Comparison of ENCODE assay signal across 1 cellular context in genomic region chr16:56462064-56462796, GRCh38.
TF ChIP-seq lines count a peak whose summit lies in the region.

No MANE protein-coding gene starts in this region.

TF ChIP-seq in SK-N-SH, 30 proteins besides CTCF, POLR2A, EP300 and RAD21:
- TF ChIP-seq IRF3 (IDR thresholded peaks at IDR 0.05; ENCODE audit: low read depth, low read length), result no peak
- no peak for TF ChIP-seq YY1 (IDR thresholded peaks at IDR 0.05; ENCODE audit: low read depth)
- TF ChIP-seq EZH2phosphoT487 (IDR thresholded peaks at IDR 0.05; ENCODE audit: borderline replicate concordance, low read depth), result no peak
- TF ChIP-seq TAF1 (IDR thresholded peaks at IDR 0.05; ENCODE audit: borderline replicate concordance, low read depth, low read length), result no peak
- no peak for TF ChIP-seq PBX3 (IDR thresholded peaks at IDR 0.05)
- no peak for TF ChIP-seq RXRA (IDR thresholded peaks at IDR 0.05; ENCODE audit: borderline replicate concordance, low read depth)
- no peak for TF ChIP-seq ZBTB33 (IDR thresholded peaks at IDR 0.05; ENCODE audit: borderline replicate concordance, low read depth)
- TF ChIP-seq MEF2A (IDR thresholded peaks at IDR 0.05; ENCODE audit: borderline replicate concordance, low read depth), result no peak
- TF ChIP-seq USF2 (IDR thresholded peaks at IDR 0.05; ENCODE audit: borderline replicate concordance, low read depth, low read length), result no peak
- TF ChIP-seq NRF1 (IDR thresholded peaks at IDR 0.05; ENCODE audit: low read depth, low read length), result no peak
- no peak for TF ChIP-seq POLR2AphosphoS5 (IDR thresholded peaks at IDR 0.05; ENCODE audit: low read depth, low read length)
- TF ChIP-seq CHD2 (IDR thresholded peaks at IDR 0.05; ENCODE audit: low read length, partially characterized antibody), result peak; percentile 36
- no peak for TF ChIP-seq FOXM1 (IDR thresholded peaks at IDR 0.05; ENCODE audit: low read depth)
- TF ChIP-seq USF1 (IDR thresholded peaks at IDR 0.05; ENCODE audit: borderline replicate concordance, low read depth), result no peak
- no peak for TF ChIP-seq MAX (IDR thresholded peaks at IDR 0.05; ENCODE audit: low read depth)
- no peak for TF ChIP-seq FOSL2 (IDR thresholded peaks at IDR 0.05; ENCODE audit: borderline replicate concordance, low read depth)
- TF ChIP-seq RCOR1 (IDR thresholded peaks at IDR 0.05; ENCODE audit: low read length), result peak; percentile 60; the same call in 1 of the 2 replicates
- peak; percentile 80 for TF ChIP-seq GATA2 (CRISPR knock-in tag; IDR thresholded peaks at IDR 0.05)
- TF ChIP-seq RFX5 (IDR thresholded peaks at IDR 0.05; ENCODE audit: low read length), result no peak
- peak; percentile 17; the same call in 1 of the 2 replicates for TF ChIP-seq TCF12 (IDR thresholded peaks at IDR 0.05)
- TF ChIP-seq FOXJ3 (CRISPR knock-in tag; IDR thresholded peaks at IDR 0.05), result no peak
- no peak for TF ChIP-seq GABPA (IDR thresholded peaks at IDR 0.05; ENCODE audit: low read depth)
- TF ChIP-seq SMC3 (IDR thresholded peaks at IDR 0.05; ENCODE audit: low read depth, low read length), result no peak
- TF ChIP-seq TEAD4 (IDR thresholded peaks at IDR 0.05; ENCODE audit: borderline replicate concordance, insufficient read depth), result no peak
- TF ChIP-seq ELF1 (IDR thresholded peaks at IDR 0.05), result no peak
